Comparison of ENCODE assay signal across 8 cellular contexts in the genomic region with DNA sequence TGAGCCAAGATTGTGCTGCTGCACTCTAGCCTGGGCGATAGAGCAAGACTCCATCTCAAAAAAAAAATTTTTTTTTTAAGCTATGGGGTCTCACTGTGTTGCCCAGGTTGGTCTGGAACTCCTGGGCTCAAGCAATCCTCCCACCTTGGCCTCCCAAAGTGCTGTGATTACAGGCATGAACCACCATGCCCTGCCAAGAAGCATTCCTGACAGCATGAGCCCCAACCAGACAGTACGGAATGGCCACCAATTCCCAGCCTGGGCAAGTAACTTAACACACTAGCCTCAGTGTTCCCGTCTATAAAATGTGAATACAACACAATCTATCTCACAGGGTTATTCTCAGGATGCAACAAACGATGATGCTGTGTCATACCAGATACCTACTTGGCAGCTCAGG. TPM values are rescaled to one million over a fixed set of nuclear protein-coding genes. Genes with fewer than 3 reads are reported as not detected.
A peak's percentile ranks its signal among the peaks of the same experiment; 100 is the strongest.
DNase-seq lines count a peak whose midpoint lies in the region; ATAC-seq lines count a peak whose summit lies in the region.

No MANE protein-coding gene starts in this region.

- no peak overlapping the region for H3K27ac ChIP-seq in CD4-positive, alpha-beta memory T cell (ENCODE audit: low read depth, low read length)
- no peak overlapping the region for H3K27ac ChIP-seq in ectodermal cell (ENCODE audit: insufficient read depth, low read depth, low read length, poor library complexity, severe bottlenecking)

- peaks cover 53% of the 10 kb centered on the region for H3K4me1 ChIP-seq in CD4-positive, alpha-beta memory T cell (ENCODE audit: insufficient read depth, low read length)
- H3K4me1 ChIP-seq in ectodermal cell (ENCODE audit: control insufficient read depth, insufficient read depth, low read length) (peaks cover 18% of the 10 kb centered on the region), neuron (ENCODE audit: insufficient read depth, low read length) (peaks cover 18% of the 10 kb centered on the region)

- no peaks in the 10 kb centered on the region for H3K9me3 Mint-ChIP-seq in CD4-positive, alpha-beta memory T cell

- peak overlapping the region in 2 of 7 donors; percentile 47 to 78 for H3K27ac Mint-ChIP-seq in CD4-positive, alpha-beta memory T cell

- no peak overlapping the region for H3K4me3 ChIP-seq in CD4-positive, alpha-beta memory T cell (ENCODE audit: low read length in 2 of 2)
- H3K4me3 ChIP-seq in MG63 (peak overlapping the region; percentile 78), ectodermal cell (ENCODE audit: insufficient read depth, low read depth, low read length) (peak overlapping the region; percentile 97), neuron (ENCODE audit: low read length) (peak overlapping the region; percentile 69)

- no peak overlapping the region for H2AFZ ChIP-seq in neuron (ENCODE audit: low read depth, low read length)

- peaks cover 24 to 56% (median 44%) of the 10 kb centered on the region in 4 donors for H3K4me1 Mint-ChIP-seq in CD4-positive, alpha-beta memory T cell

- 80 to 86% methylated on average over 4 of the region's 4 CpGs for WGBS in ectodermal cell, 2 experiments

- POLR2A ChIA-PET in CD4-positive, alpha-beta memory T cell (lab: Charles Lee; ENCODE audit: partially characterized antibody), result interaction anchor here (3.8 kb wide), 1 partner anchor 94 kb away, joined by 15 read pairs; a partner anchor contains a TSS

- no peak for DNase-seq in CD4-positive, alpha-beta memory T cell
- DNase-seq in MG63 (no peak), DMS53 (lab: John Stamatoyannopoulos, UW) (no peak), NCI-H526 (lab: John Stamatoyannopoulos, UW) (no peak), HuH-7 (ENCODE audit: low spot score) (no peak)

- ATAC-seq in HG03460 (IDR thresholded peaks at IDR 0.05; ENCODE audit: unreplicated experiment), result no peak

- no peaks in the 10 kb centered on the region for H3K36me3 ChIP-seq in CD4-positive, alpha-beta memory T cell (ENCODE audit: insufficient read depth, low read length)
- peaks cover 33% of the 10 kb centered on the region for H3K36me3 ChIP-seq in MG63
- H3K36me3 ChIP-seq in ectodermal cell (ENCODE audit: control insufficient read depth, insufficient read depth, low read length), result no peaks in the 10 kb centered on the region
- no peaks in the 10 kb centered on the region for H3K36me3 ChIP-seq in neuron (ENCODE audit: insufficient read depth, low read length)

- peaks cover 0 to 3% of the 10 kb centered on the region in 2 donors for H3K36me3 Mint-ChIP-seq in CD4-positive, alpha-beta memory T cell

- no peaks in the 10 kb centered on the region for H3K27me3 ChIP-seq in CD4-positive, alpha-beta memory T cell (ENCODE audit: insufficient read depth, low read length)
- H3K27me3 ChIP-seq in MG63 (no peaks in the 10 kb centered on the region), ectodermal cell (ENCODE audit: control insufficient read depth, insufficient read depth, low read length, poor library complexity, severe bottlenecking) (no peaks in the 10 kb centered on the region), neuron (ENCODE audit: insufficient read depth, low read length) (no peaks in the 10 kb centered on the region)

- no peaks in the 10 kb centered on the region for H3K27me3 Mint-ChIP-seq in CD4-positive, alpha-beta memory T cell

- no peaks in the 10 kb centered on the region for H3K9me3 ChIP-seq in CD4-positive, alpha-beta memory T cell (ENCODE audit: control insufficient read depth in 1 of 2, low read length in 2 of 2)
- H3K9me3 ChIP-seq in MG63 (no peaks in the 10 kb centered on the region), ectodermal cell (ENCODE audit: control insufficient read depth, low read length) (no peaks in the 10 kb centered on the region), neuron (ENCODE audit: low read length) (no peaks in the 10 kb centered on the region)

- peak overlapping the region; percentile 91 to 95 (median 92) for H3K4me3 Mint-ChIP-seq in CD4-positive, alpha-beta memory T cell

- CTCF ChIA-PET in CD4-positive, alpha-beta memory T cell (lab: Charles Lee; ENCODE audit: partially characterized antibody), result interaction anchor here (1.6 kb wide), 1 partner anchor 11 kb away, joined by 3 read pairs; no protein-coding TSS in a partner anchor

- intact Hi-C loops in CD4-positive, alpha-beta memory T cell (cut with micrococcal nuclease), result no loop called here

RNA-seq across cellular contexts. Expression of a gene that starts 2.1 kb away (rescaled TPM):
- 10 to 100 TPM; 75.6 to 87.9 TPM for total RNA-seq in CD4-positive, alpha-beta memory T cell
- 10 to 100 TPM; 49.3 to 75.6 TPM for polyA plus RNA-seq in CD4-positive, alpha-beta memory T cell
- 315 and 707 TPM in 2 replicates for total RNA-seq in MG63 (2014; rRNA removed; shearing (Covaris generic); ENCODE audit: low replicate concordance)
- polyA plus RNA-seq in ectodermal cell (2013, experiment 1 of 4), result 481 TPM
- 454 TPM for polyA plus RNA-seq in ectodermal cell (2013, experiment 2 of 4)
- polyA plus RNA-seq in ectodermal cell (2013, experiment 3 of 4), result 411 TPM
- 424 TPM for polyA plus RNA-seq in ectodermal cell (2013, experiment 4 of 4)

Comparison
In these comparisons a context has a peak if more than half of its experiments do, and no peak if none do; other contexts are left out.
1. H3K4me3 ChIP-seq: peak in MG63 (single experiment), ectodermal cell (single experiment) and neuron (single experiment); none in CD4-positive, alpha-beta memory T cell (0 of 2).